1 cellular context compared by ENCODE assay signal in the genomic region with DNA sequence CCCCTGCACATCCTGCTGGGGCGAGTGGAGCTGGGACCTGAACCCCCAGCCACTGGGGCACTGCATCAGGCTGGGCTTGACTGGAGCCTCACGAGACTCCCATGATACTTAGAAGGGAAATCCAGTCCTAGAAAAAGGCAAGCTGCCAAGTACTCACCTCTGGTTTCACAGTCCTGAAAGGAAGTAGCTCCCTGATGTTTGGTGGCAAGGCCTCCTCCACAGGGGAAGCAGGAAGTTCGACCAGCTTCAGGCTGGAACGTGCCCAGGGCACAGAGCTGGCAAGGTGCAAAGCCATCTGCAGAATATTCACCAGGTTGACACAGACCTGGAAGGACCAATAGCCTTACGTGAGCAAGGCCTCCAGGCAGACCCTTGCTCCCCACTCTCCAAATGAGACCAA.
TF ChIP-seq lines count a peak whose summit lies in the region.

No MANE protein-coding gene starts in this region.

TF ChIP-seq in IMR-90, 13 proteins besides CTCF, POLR2A, EP300 and RAD21 (continued from another document):
- TF ChIP-seq ELK1 (IDR thresholded peaks at IDR 0.05; ENCODE audit: borderline replicate concordance, low read depth, low read length): no peak
TF ChIP-seq in IMR-90: peak in this region for 0.
